Comparison of ENCODE assay signal across 8 cellular contexts in the genomic region with DNA sequence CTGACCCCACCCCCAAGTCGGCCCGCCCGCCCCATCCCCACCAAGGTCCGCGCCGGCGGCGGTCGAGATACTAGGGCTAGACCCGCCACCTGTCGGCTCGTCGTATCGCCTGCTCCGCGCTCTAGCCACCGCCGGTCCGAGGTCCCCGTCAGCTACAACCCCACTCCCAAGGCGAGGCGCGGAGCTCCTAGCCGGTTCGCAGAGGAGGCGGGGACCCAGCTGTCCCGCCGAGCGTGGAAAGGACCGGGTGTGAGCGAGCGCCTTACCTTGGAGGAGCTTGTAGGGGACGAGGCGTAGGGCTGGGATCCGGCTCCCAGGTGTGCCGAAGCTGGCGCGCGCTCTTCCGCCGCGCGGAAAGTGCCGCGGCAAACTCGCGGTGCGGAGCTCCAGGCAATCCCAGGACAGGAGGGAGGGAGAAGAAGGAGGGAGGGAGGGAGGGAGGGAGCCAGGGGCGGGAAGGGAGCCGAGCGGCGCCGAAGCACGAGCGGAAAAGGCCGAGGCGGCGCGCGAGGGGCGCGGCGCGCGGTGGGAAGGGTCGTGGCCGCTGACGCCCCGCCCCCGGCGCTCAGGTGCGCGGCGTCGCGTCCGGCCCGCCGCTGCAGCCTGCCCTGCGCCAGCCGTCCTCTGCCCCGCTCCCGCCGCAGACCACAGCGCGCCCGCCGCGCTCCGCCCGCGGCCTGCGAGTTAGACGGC. TPM values are rescaled to one million over a fixed set of nuclear protein-coding genes. Genes with fewer than 3 reads are reported as not detected.
DNase-seq lines count a peak whose midpoint lies in the region; ATAC-seq and TF ChIP-seq lines count a peak whose summit lies in the region.

Gene PAWR, minus strand, starts transcription at position 359 of the 693 bp plus-strand sequence. CDS start 720 bp downstream, outside the sequence.

- H3K9me3 Mint-ChIP-seq in activated naive CD8-positive, alpha-beta T cell treated with anti-CD3 and anti-CD28 coated beads, Interleukin-2, amount 10 ng/mL, durations not matched to agents 7 days and 5 days: no peaks in the 10 kb centered on the region
- no peaks in the 10 kb centered on the region for H3K9me3 Mint-ChIP-seq in progenitor cell of endocrine pancreas (ENCODE audit: low read depth)

- intact Hi-C loops in left ventricle myocardium superior (cut with micrococcal nuclease): no loop called here

- peak; percentile 90 for DNase-seq in DMS79 treated with DMSO at 0.1 percent for 48 hours (lab: John Stamatoyannopoulos, UW)
- peak; percentile 95 for DNase-seq in NCI-H774 (lab: John Stamatoyannopoulos, UW)
- peak; percentile 48 for DNase-seq in activated naive CD8-positive, alpha-beta T cell treated with anti-CD3 and anti-CD28 coated beads, Interleukin-2, amount 10 ng/mL, durations not matched to agents 7 days and 5 days
- DNase-seq in left ventricle myocardium superior: peak; percentile 72
- peak; percentile 85 for DNase-seq in progenitor cell of endocrine pancreas (ENCODE audit: low spot score, unreplicated experiment)
- DNase-seq in T-helper 9 cell: no peak

- POLR2A ChIA-PET in activated naive CD8-positive, alpha-beta T cell treated with anti-CD3 and anti-CD28 coated beads, Interleukin-2, amount 10 ng/mL, durations not matched to agents 7 days and 5 days (lab: Charles Lee): no interaction called here

- H3K4me1 Mint-ChIP-seq in activated naive CD8-positive, alpha-beta T cell treated with anti-CD3 and anti-CD28 coated beads, Interleukin-2, amount 10 ng/mL, durations not matched to agents 7 days and 5 days: peaks cover 11% of the 10 kb centered on the region
- H3K4me1 Mint-ChIP-seq in progenitor cell of endocrine pancreas (ENCODE audit: low read depth): peaks cover 36% of the 10 kb centered on the region

- peak within 1 kb of the TSS; percentile 86 for H3K4me3 Mint-ChIP-seq in activated naive CD8-positive, alpha-beta T cell treated with anti-CD3 and anti-CD28 coated beads, Interleukin-2, amount 10 ng/mL, durations not matched to agents 7 days and 5 days
- peak within 1 kb of the TSS; percentile 87 for H3K4me3 Mint-ChIP-seq in progenitor cell of endocrine pancreas (ENCODE audit: low read depth)

- H3K27ac Mint-ChIP-seq in activated naive CD8-positive, alpha-beta T cell treated with anti-CD3 and anti-CD28 coated beads, Interleukin-2, amount 10 ng/mL, durations not matched to agents 7 days and 5 days: peak within 1 kb of the TSS; percentile 51
- H3K27ac Mint-ChIP-seq in progenitor cell of endocrine pancreas: peak within 1 kb of the TSS; percentile 98

- H3K36me3 Mint-ChIP-seq in activated naive CD8-positive, alpha-beta T cell treated with anti-CD3 and anti-CD28 coated beads, Interleukin-2, amount 10 ng/mL, durations not matched to agents 7 days and 5 days: no peaks in the 10 kb centered on the region
- no peaks in the 10 kb centered on the region for H3K36me3 Mint-ChIP-seq in progenitor cell of endocrine pancreas (ENCODE audit: insufficient read depth)

- peaks cover 56% of the 10 kb centered on the region for H3K27me3 Mint-ChIP-seq in activated naive CD8-positive, alpha-beta T cell treated with anti-CD3 and anti-CD28 coated beads, Interleukin-2, amount 10 ng/mL, durations not matched to agents 7 days and 5 days
- peaks cover 33% of the 10 kb centered on the region for H3K27me3 Mint-ChIP-seq in progenitor cell of endocrine pancreas

- peak; percentile 51 for ATAC-seq in GM19467 (IDR thresholded peaks at IDR 0.05; ENCODE audit: unreplicated experiment)
- peak; percentile 36 for ATAC-seq in HG03558 (IDR thresholded peaks at IDR 0.05; ENCODE audit: extremely low read depth, unreplicated experiment)
- peak; percentile 59 for ATAC-seq in activated naive CD8-positive, alpha-beta T cell treated with anti-CD3 and anti-CD28 coated beads, Interleukin-2, amount 10 ng/mL, durations not matched to agents 7 days and 5 days (ENCODE audit: low read depth)
- peak; percentile 86 for ATAC-seq in left ventricle myocardium superior

- TF ChIP-seq CTCF in progenitor cell of endocrine pancreas (IDR thresholded peaks at IDR 0.05; ENCODE audit: unreplicated experiment): peak; percentile 35

RNA-seq across cellular contexts. Expression of gene PAWR, which starts in this region (rescaled TPM):
- 1 to 10 TPM; 4.7 to 5.7 TPM for total RNA-seq in activated naive CD8-positive, alpha-beta T cell treated with anti-CD3 and anti-CD28 coated beads, Interleukin-2, amount 10 ng/mL, durations not matched to agents 7 days and 5 days
- total RNA-seq in left ventricle myocardium superior (17.3 TPM), progenitor cell of endocrine pancreas (85.7 and 92.3 TPM in 2 replicates)

Comparison
In these comparisons a context has a peak if more than half of its experiments do, and no peak if none do; other contexts are left out.
1. ATAC-seq: peak in every context shown above with its lines; median percentile 86 in left ventricle myocardium superior; 59 in activated naive CD8-positive, alpha-beta T cell treated with anti-CD3 and anti-CD28 coated beads, Interleukin-2, amount 10 ng/mL, durations not matched to agents 7 days and 5 days; 51 in GM19467; 36 in HG03558.